ENCODE assay signal across 28 cellular contexts in the genomic region with DNA sequence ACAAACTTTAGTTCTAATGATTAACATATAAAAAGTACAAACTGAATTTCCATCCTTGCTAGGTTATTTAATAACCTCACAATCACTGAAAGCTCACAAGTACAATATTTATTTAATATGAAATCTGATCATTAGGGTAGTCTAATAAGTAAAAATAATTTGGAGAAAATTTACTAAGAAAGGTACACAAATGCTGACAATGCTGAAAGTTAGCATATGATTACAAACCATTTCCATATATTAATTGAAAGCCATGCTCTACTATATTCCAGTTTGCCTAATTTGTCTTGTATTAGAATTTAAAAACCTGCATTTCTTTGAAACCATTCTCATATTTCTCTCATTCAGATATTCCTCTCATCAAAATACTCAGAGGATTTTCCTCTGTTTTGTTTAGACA.
"Had no signal": no experiment of that assay in that cellular context is flagged by ENCODE, and none has a peak within 500 bp of the region (broad histone marks: within the 10 kb centered on the region; RNA-seq: fewer than 3 reads in every experiment).

No MANE protein-coding gene starts in this region.

- ATAC-seq: natural killer cell; psoas muscle; right cardiac atrium; sciatic nerve; stimulated activated effector memory CD8-positive, alpha-beta T cell treated with anti-CD3 and anti-CD28 coated beads, Interleukin-12 subunit alpha, Interleukin-12 subunit beta, amount 100 ng/mL, for 72 hours; stimulated activated naive B cell treated with anti-CD40 and anti-IgM and Interleukin-4, amounts not matched to agents 10 μg/mL and 1 μg/mL and 100 μg/mL, for 72 hours had no signal

- H3K36me3 ChIP-seq: neural progenitor cell, ovary, thoracic aorta, thyroid gland, vagina had no signal

- H3K27me3 ChIP-seq: neural progenitor cell, ovary, stomach, thyroid gland, tibial nerve, upper lobe of left lung, vagina had no signal

- DNase-seq: natural killer cell; occipital lobe; ovary; posterior cingulate gyrus; psoas muscle; right cardiac atrium; stimulated activated CD4-positive, alpha-beta T cell treated with anti-CD3 and anti-CD28 coated beads, Interleukin-15, amount 100 ng/mL, for 24 hours; stimulated activated CD4-positive, alpha-beta T cell treated with anti-CD3 and anti-CD28 coated beads, Interleukin-2, amount 100 ng/mL, for 24 hours; stimulated activated CD4-positive, alpha-beta T cell treated with anti-CD3 and anti-CD28 coated beads, Interleukin-2, amount 100 ng/mL, for 48 hours; stimulated activated CD4-positive, alpha-beta T cell treated with anti-CD3 and anti-CD28 coated beads, Interleukin-4, amount 100 ng/mL, for 24 hours; stimulated activated naive B cell treated with anti-CD40 and anti-IgM and Interleukin-4, amounts not matched to agents 10 μg/mL and 1 μg/mL and 100 μg/mL, for 72 hours; stimulated activated naive CD4-positive, alpha-beta T cell treated with Interleukin-2 at 50 U/mL for 16 hours; stomach; thyroid gland; trophoblast cell; upper lobe of left lung had no signal

- H3K4me3 Mint-ChIP-seq: natural killer cell; nephron; neural progenitor cell; stimulated activated effector memory CD8-positive, alpha-beta T cell treated with anti-CD3 and anti-CD28 coated beads, Interleukin-12 subunit alpha, Interleukin-12 subunit beta, amount 100 ng/mL, for 72 hours; stimulated activated naive B cell treated with anti-CD40 and anti-IgM and Interleukin-4, amounts not matched to agents 10 μg/mL and 1 μg/mL and 100 μg/mL, for 72 hours; stimulated activated naive CD8-positive, alpha-beta T cell treated with anti-CD3 and anti-CD28 coated beads, Interleukin-15, Interleukin-2, amounts not matched to agents 100 ng/mL and 50 ng/mL, for 24 hours had no signal

- H3K36me3 Mint-ChIP-seq: natural killer cell, neural progenitor cell had no signal

- FAIRE-seq: urothelium cell line had no signal

- H3K9me3 Mint-ChIP-seq: natural killer cell; nephron; neural progenitor cell; stimulated activated effector memory CD8-positive, alpha-beta T cell treated with anti-CD3 and anti-CD28 coated beads, Interleukin-12 subunit alpha, Interleukin-12 subunit beta, amount 100 ng/mL, for 72 hours; stimulated activated naive B cell treated with anti-CD40 and anti-IgM and Interleukin-4, amounts not matched to agents 10 μg/mL and 1 μg/mL and 100 μg/mL, for 72 hours; stimulated activated naive CD8-positive, alpha-beta T cell treated with anti-CD3 and anti-CD28 coated beads, Interleukin-15, Interleukin-2, amounts not matched to agents 100 ng/mL and 50 ng/mL, for 24 hours had no signal

- H3K4me3 ChIP-seq: neural progenitor cell, ovary, psoas muscle, skin epidermis, stomach, thoracic aorta, thyroid gland, tibial nerve, upper lobe of left lung, vagina had no signal

- H3K4me1 ChIP-seq: neural progenitor cell, parathyroid adenoma, tibial nerve, vagina had no signal

- H3K9ac ChIP-seq: neural progenitor cell, parathyroid adenoma had no signal

- H3K4me2 ChIP-seq: neural progenitor cell had no signal

- H3K27ac ChIP-seq: neural progenitor cell, ovary, parathyroid adenoma, psoas muscle, skin epidermis, stomach, thoracic aorta, thyroid gland, tibial nerve, upper lobe of left lung, vagina had no signal

- H3K79me2 ChIP-seq: parathyroid adenoma had no signal

- H3K4me1 Mint-ChIP-seq: natural killer cell; nephron; neural progenitor cell; stimulated activated effector memory CD8-positive, alpha-beta T cell treated with anti-CD3 and anti-CD28 coated beads, Interleukin-12 subunit alpha, Interleukin-12 subunit beta, amount 100 ng/mL, for 72 hours had no signal

- H3K9me3 ChIP-seq: ovary, psoas muscle, stomach, thoracic aorta, thyroid gland, tibial nerve, upper lobe of left lung, vagina had no signal

- H3K27me3 Mint-ChIP-seq: progenitor cell of endocrine pancreas; stimulated activated naive B cell treated with anti-CD40 and anti-IgM and Interleukin-4, amounts not matched to agents 10 μg/mL and 1 μg/mL and 100 μg/mL, for 72 hours; stimulated activated naive CD8-positive, alpha-beta T cell treated with anti-CD3 and anti-CD28 coated beads, Interleukin-15, Interleukin-2, amounts not matched to agents 100 ng/mL and 50 ng/mL, for 24 hours had no signal

- H3K27ac Mint-ChIP-seq: natural killer cell; nephron; neural progenitor cell; progenitor cell of endocrine pancreas; stimulated activated effector memory CD8-positive, alpha-beta T cell treated with anti-CD3 and anti-CD28 coated beads, Interleukin-12 subunit alpha, Interleukin-12 subunit beta, amount 100 ng/mL, for 72 hours; stimulated activated naive B cell treated with anti-CD40 and anti-IgM and Interleukin-4, amounts not matched to agents 10 μg/mL and 1 μg/mL and 100 μg/mL, for 72 hours; stimulated activated naive CD8-positive, alpha-beta T cell treated with anti-CD3 and anti-CD28 coated beads, Interleukin-15, Interleukin-2, amounts not matched to agents 100 ng/mL and 50 ng/mL, for 24 hours had no signal

- H2AFZ ChIP-seq: neural progenitor cell, parathyroid adenoma had no signal
